8 cellular contexts compared by ENCODE assay signal in the genomic region with DNA sequence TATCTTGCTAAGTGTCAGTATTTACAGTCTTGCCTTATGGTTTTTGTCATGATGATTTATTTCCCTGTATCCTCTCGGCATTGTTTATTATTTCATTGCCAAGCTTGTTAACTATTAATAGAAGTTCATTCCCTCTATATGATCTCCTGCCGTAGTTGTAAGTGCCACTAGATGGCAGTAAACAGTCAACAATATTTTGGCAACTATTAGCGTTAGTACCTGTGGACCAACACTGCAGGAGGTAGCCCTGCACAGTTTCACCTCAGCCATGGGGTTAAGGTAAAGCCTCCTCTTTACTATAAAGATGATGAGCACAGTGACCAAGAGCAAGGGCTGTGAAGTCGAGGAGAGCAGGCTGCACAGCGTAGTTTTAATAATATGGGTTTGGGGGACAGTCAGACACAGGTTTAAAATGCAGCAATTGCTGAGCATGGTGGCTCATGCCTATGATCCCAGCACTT. TPM values are rescaled to one million over a fixed set of nuclear protein-coding genes. Genes with fewer than 3 reads are reported as not detected.
DNase-seq lines count a peak whose midpoint lies in the region; ATAC-seq and TF ChIP-seq lines count a peak whose summit lies in the region.

No MANE protein-coding gene starts in this region.

- no peak overlapping the region for H3K27ac Mint-ChIP-seq in Calu3 (ENCODE audit: unreplicated experiment)
- no peak overlapping the region for H3K27ac Mint-ChIP-seq in activated naive CD4-positive, alpha-beta T cell treated with anti-CD3 and anti-CD28 coated beads, Interleukin-2, amount 50 U/mL, for 72 hours

- no peaks in the 10 kb centered on the region for H3K36me3 Mint-ChIP-seq in Calu3 (ENCODE audit: insufficient read depth, unreplicated experiment)
- no peaks in the 10 kb centered on the region for H3K36me3 Mint-ChIP-seq in activated naive CD4-positive, alpha-beta T cell treated with anti-CD3 and anti-CD28 coated beads, Interleukin-2, amount 50 U/mL, for 72 hours

- TF ChIP-seq CTCF in Calu3 (IDR thresholded peaks at IDR 0.05; ENCODE audit: unreplicated experiment), result peak; percentile 31
- TF ChIP-seq CTCF in heart right ventricle (IDR thresholded peaks at IDR 0.05), result peak; percentile 56 to 85 (median 77)
- TF ChIP-seq CTCF in psoas muscle (IDR thresholded peaks at IDR 0.05), result peak; percentile 75

- no peaks in the 10 kb centered on the region for H3K9me3 ChIP-seq in heart right ventricle
- H3K9me3 ChIP-seq in psoas muscle, result no peaks in the 10 kb centered on the region

- peak; percentile 40 for DNase-seq in Calu3
- peak; percentile 25 for DNase-seq in HuH-7.5 (ENCODE audit: low spot score)
- DNase-seq in OCI-M1 (lab: John Stamatoyannopoulos, UW), result peak; percentile 87
- DNase-seq in activated naive CD4-positive, alpha-beta T cell treated with anti-CD3 and anti-CD28 coated beads, Interleukin-2, amount 50 U/mL, for 72 hours (ENCODE audit: low spot score in 2 of 2), result peak in 1 of 2 donors; percentile 43
- DNase-seq in heart right ventricle, result peak in 1 of 2 donors; percentile 24
- DNase-seq in psoas muscle, result no peak
- no peak for DNase-seq in mesenteric fat pad (ENCODE audit: low spot score)

- H3K27me3 ChIP-seq in heart right ventricle (no peaks in the 10 kb centered on the region), psoas muscle (ENCODE audit: insufficient read depth in 3 of 3, low read length in 2 of 3) (no peaks in the 10 kb centered on the region)

- CTCF ChIA-PET in Calu3 (lab: Charles Lee), result interaction anchor here (0.5 to 1.1 kb wide), 5 partner anchors 26 to 875 kb away, joined by 3 to 10 read pairs (median 3); a partner anchor contains a TSS

- intact Hi-C loops in Calu3 (cut with micrococcal nuclease; ENCODE audit: unreplicated experiment) (loop anchor here (1.0 to 5.0 kb wide), 2 partner anchors 276 to 320 kb away; no protein-coding TSS in a partner anchor), heart right ventricle (cut with DNase I) (loop anchor here in 8 of 10 donors (2.0 to 10.0 kb wide), 6 partner anchors 118 to 320 kb away; a partner anchor contains a TSS), psoas muscle (cut with DNase I) (loop anchor here (5.0 to 10.0 kb wide), 5 partner anchors 110 to 1028 kb away; no protein-coding TSS in a partner anchor)

- no peak overlapping the region for H3K27ac ChIP-seq in heart right ventricle
- H3K27ac ChIP-seq in psoas muscle, result no peak overlapping the region

- no TSS peak for BruUV-seq in Calu3 (replicated peaks; lab: Mats Ljungman, UMichigan)

- no peak overlapping the region for H3K4me3 Mint-ChIP-seq in Calu3 (ENCODE audit: low read depth, unreplicated experiment)

- H3K27me3 Mint-ChIP-seq in Calu3 (ENCODE audit: unreplicated experiment), result no peaks in the 10 kb centered on the region

- H3K9me3 Mint-ChIP-seq in Calu3 (ENCODE audit: low read depth, unreplicated experiment), result no peaks in the 10 kb centered on the region
- no peaks in the 10 kb centered on the region for H3K9me3 Mint-ChIP-seq in activated naive CD4-positive, alpha-beta T cell treated with anti-CD3 and anti-CD28 coated beads, Interleukin-2, amount 50 U/mL, for 72 hours

- 16 to 19% methylated on average over 5 of the region's 5 CpGs for WGBS in heart right ventricle, 2 donors
- WGBS in psoas muscle, 3 donors, result 16 to 20% (median 16%) methylated on average over 5 of the region's 5 CpGs

- no peaks in the 10 kb centered on the region for H3K4me1 Mint-ChIP-seq in Calu3 (ENCODE audit: low read depth, unreplicated experiment)

- no peaks in the 10 kb centered on the region for H3K36me3 ChIP-seq in heart right ventricle
- H3K36me3 ChIP-seq in psoas muscle (ENCODE audit: insufficient read depth in 1 of 2, low read depth in 1 of 2), result no peaks in the 10 kb centered on the region

- H3K4me3 ChIP-seq in heart right ventricle (no peak overlapping the region), psoas muscle (no peak overlapping the region)

- ATAC-seq in GM19395 (IDR thresholded peaks at IDR 0.05; ENCODE audit: unreplicated experiment) (peak; percentile 92), heart right ventricle (peak in 7 of 8 donors; percentile 59 to 82 (median 71)), psoas muscle (peak; percentile 70 to 90 (median 82))
- ATAC-seq in activated naive CD4-positive, alpha-beta T cell treated with anti-CD3 and anti-CD28 coated beads, Interleukin-2, amount 50 U/mL, for 72 hours, result peak; percentile 81 to 83

- H3K4me1 ChIP-seq in heart right ventricle (peaks cover 0 to 6% (median 0%) of the 10 kb centered on the region in 9 donors), psoas muscle (no peaks in the 10 kb centered on the region)

RNA-seq across cellular contexts. Expression of a gene that starts 26.1 kb away (rescaled TPM):
- total RNA-seq in Calu3 (2022), result 5.6 and 5.9 TPM in 2 replicates
- 1 to 10 TPM; 3.9 to 5.5 TPM for total RNA-seq in activated naive CD4-positive, alpha-beta T cell treated with anti-CD3 and anti-CD28 coated beads, Interleukin-2, amount 50 U/mL, for 72 hours
- 1 to 10 TPM; 1.8 to 3.6 (median 2.8) TPM for total RNA-seq in heart right ventricle
- 1 to 10 TPM; 1.7 TPM for polyA plus RNA-seq in heart right ventricle
- total RNA-seq in psoas muscle, result 1 to 10 TPM; 3.8 to 5.7 (median 5.2) TPM
- polyA plus RNA-seq in psoas muscle, result 1 to 10 TPM; 2.0 to 8.4 (median 4.0) TPM
- 7.3 TPM for total RNA-seq in mesenteric fat pad

Comparison
In these comparisons a context has a peak if more than half of its experiments do, and no peak if none do; other contexts are left out.
1. DNase-seq: peak in Calu3 (single experiment), HuH-7.5 (single experiment) and OCI-M1 (single experiment); none in psoas muscle (0 of 2) and mesenteric fat pad (single experiment).
2. Peak in every context shown above with its lines, with median percentiles within 50 percentile points of each other: CTCF ChIP-seq and ATAC-seq.